19 cellular contexts compared by ENCODE assay signal in the genomic region with DNA sequence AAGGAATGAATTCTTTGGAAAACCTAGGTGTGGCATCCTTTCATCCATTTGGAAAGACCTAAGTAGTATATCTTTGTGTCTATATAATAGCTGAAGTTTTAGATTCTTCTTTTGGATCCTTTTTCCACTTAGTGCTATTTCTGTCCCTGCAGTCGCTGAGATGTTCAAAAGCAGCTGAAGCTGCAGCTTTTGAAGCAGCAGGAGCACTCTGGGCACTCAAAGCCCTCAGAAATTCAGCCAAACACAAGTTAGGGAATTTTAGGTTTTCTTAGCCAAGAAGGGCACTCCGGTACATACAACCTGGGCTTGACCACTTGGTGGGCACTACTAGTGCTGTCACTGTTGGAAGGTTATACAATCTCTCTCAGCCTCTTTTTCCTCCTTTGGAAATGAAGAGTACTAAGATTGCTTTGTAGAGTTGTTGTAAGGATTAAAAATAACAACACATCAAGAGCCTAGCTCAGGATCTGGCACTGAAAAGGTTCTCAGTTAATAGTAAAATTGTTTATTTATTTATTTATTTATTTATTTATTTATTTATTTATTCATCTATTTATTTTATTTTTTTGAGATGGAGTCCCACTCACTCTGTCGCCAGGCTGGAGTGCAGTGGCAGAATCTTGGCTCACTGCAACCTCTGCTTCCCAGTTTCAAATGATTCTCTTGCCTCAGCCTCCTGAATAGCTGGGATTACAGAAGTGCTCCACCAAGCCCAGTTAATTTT.
A peak's percentile ranks its signal among the peaks of the same experiment; 100 is the strongest.
DNase-seq lines count a peak whose midpoint lies in the region; ATAC-seq and TF ChIP-seq lines count a peak whose summit lies in the region.
"Had no signal": no experiment of that assay in that cellular context is flagged by ENCODE, and none has a peak within 500 bp of the region (broad histone marks: within the 10 kb centered on the region; RNA-seq: fewer than 3 reads in every experiment).

No MANE protein-coding gene starts in this region.

- H3K27me3 ChIP-seq in Loucy (ENCODE audit: insufficient read depth, low read length, poor library complexity, severe bottlenecking), result no peaks in the 10 kb centered on the region
- H3K27me3 ChIP-seq: adrenal gland, uterus had no signal

- H3K27ac ChIP-seq in cingulate gyrus (ENCODE audit: low read depth, low read length), result peak overlapping the region; percentile 100
- H3K27ac ChIP-seq: adrenal gland, C4-2B, lower lobe of right lung, uterus had no signal

- H4K20me1 ChIP-seq in Loucy (ENCODE audit: insufficient read depth, low read length, poor library complexity, severe bottlenecking), result no peaks in the 10 kb centered on the region

- CTCF ChIA-PET in Calu3 (lab: Charles Lee), result interaction anchor here (1.5 kb wide), 1 partner anchor 13 kb away, joined by 4 read pairs; no protein-coding TSS in a partner anchor

- H3K4me3 ChIP-seq in Loucy (ENCODE audit: low read length, poor library complexity, severe bottlenecking), result no peak overlapping the region
- H3K4me3 ChIP-seq: adrenal gland, lower lobe of right lung, uterus had no signal

- intact Hi-C loops in Calu3 (cut with micrococcal nuclease; ENCODE audit: unreplicated experiment), result no loop called here

- H3K36me3 Mint-ChIP-seq in Calu3 (ENCODE audit: insufficient read depth, unreplicated experiment), result peaks cover 18% of the 10 kb centered on the region
- H3K36me3 Mint-ChIP-seq in osteocyte (ENCODE audit: unreplicated experiment), result no peaks in the 10 kb centered on the region
- peaks cover 4 to 12% of the 10 kb centered on the region in 2 donors for H3K36me3 Mint-ChIP-seq in stimulated activated naive B cell treated with anti-CD40 and anti-IgM and Interleukin-4, amounts not matched to agents 10 μg/mL and 1 μg/mL and 100 μg/mL, for 72 hours
- H3K36me3 Mint-ChIP-seq in activated naive CD4-positive, alpha-beta T cell treated with anti-CD3 and anti-CD28 coated beads, Interleukin-2, amount 50 U/mL, for 72 hours, result peaks cover 6 to 15% of the 10 kb centered on the region in 2 donors

- peaks cover 19% of the 10 kb centered on the region; the same call in 1 of the 2 replicates for H3K9me3 ChIP-seq in Loucy (ENCODE audit: insufficient read depth, low read depth, low read length)
- H3K9me3 ChIP-seq: lower lobe of right lung, uterus had no signal

- peaks cover 46% of the 10 kb centered on the region for H3K4me1 Mint-ChIP-seq in Calu3 (ENCODE audit: low read depth, unreplicated experiment)
- H3K4me1 Mint-ChIP-seq in osteocyte (ENCODE audit: unreplicated experiment), result peaks cover 10% of the 10 kb centered on the region
- peaks cover 14 to 21% of the 10 kb centered on the region in 2 donors for H3K4me1 Mint-ChIP-seq in stimulated activated naive B cell treated with anti-CD40 and anti-IgM and Interleukin-4, amounts not matched to agents 10 μg/mL and 1 μg/mL and 100 μg/mL, for 72 hours

- H3F3A ChIP-seq in Loucy (ENCODE audit: low read depth), result no peaks in the 10 kb centered on the region

- H3K9me2 ChIP-seq in Loucy (replicated peaks; ENCODE audit: low read depth, low read length), result no peaks in the 10 kb centered on the region

- H2AFZ ChIP-seq in Loucy (ENCODE audit: low read length), result peak overlapping the region; percentile 14; the same call in 1 of the 2 replicates

- no peak for TF ChIP-seq CTCF in Calu3 (IDR thresholded peaks at IDR 0.05; ENCODE audit: unreplicated experiment)
- TF ChIP-seq CTCF in Loucy (conservative IDR thresholded peaks at IDR 0.05; ENCODE audit: low read length), result no peak
- no peak for TF ChIP-seq CTCF in osteocyte (IDR thresholded peaks at IDR 0.05)

- H3K4me2 ChIP-seq in Loucy (ENCODE audit: low read depth, low read length, poor library complexity, severe bottlenecking), result no peak overlapping the region

- H3K4me3 Mint-ChIP-seq in Calu3 (ENCODE audit: low read depth, unreplicated experiment), result no peak overlapping the region
- H3K4me3 Mint-ChIP-seq in osteocyte (ENCODE audit: unreplicated experiment), result no peak overlapping the region
- no peak overlapping the region for H3K4me3 Mint-ChIP-seq in stimulated activated naive B cell treated with anti-CD40 and anti-IgM and Interleukin-4, amounts not matched to agents 10 μg/mL and 1 μg/mL and 100 μg/mL, for 72 hours

- H3K9me3 Mint-ChIP-seq in Calu3 (ENCODE audit: low read depth, unreplicated experiment) (peaks cover 13% of the 10 kb centered on the region), osteocyte (ENCODE audit: unreplicated experiment) (peaks cover 17% of the 10 kb centered on the region)
- H3K9me3 Mint-ChIP-seq in stimulated activated naive B cell treated with anti-CD40 and anti-IgM and Interleukin-4, amounts not matched to agents 10 μg/mL and 1 μg/mL and 100 μg/mL, for 72 hours, result peaks cover 16% of the 10 kb centered on the region in 2 donors
- H3K9me3 Mint-ChIP-seq in activated naive CD4-positive, alpha-beta T cell treated with anti-CD3 and anti-CD28 coated beads, Interleukin-2, amount 50 U/mL, for 72 hours, result peaks cover 0 to 22% of the 10 kb centered on the region in 2 donors

- no peaks in the 10 kb centered on the region for H3K27me3 Mint-ChIP-seq in Calu3 (ENCODE audit: unreplicated experiment)
- H3K27me3 Mint-ChIP-seq in osteocyte (ENCODE audit: unreplicated experiment), result no peaks in the 10 kb centered on the region
- H3K27me3 Mint-ChIP-seq in stimulated activated naive B cell treated with anti-CD40 and anti-IgM and Interleukin-4, amounts not matched to agents 10 μg/mL and 1 μg/mL and 100 μg/mL, for 72 hours, result peaks cover 7 to 12% of the 10 kb centered on the region in 2 donors

- no peak for ATAC-seq in stimulated activated naive B cell treated with anti-CD40 and anti-IgM and Interleukin-4, amounts not matched to agents 10 μg/mL and 1 μg/mL and 100 μg/mL, for 72 hours (replicated peaks)
- ATAC-seq in activated naive CD4-positive, alpha-beta T cell treated with anti-CD3 and anti-CD28 coated beads, Interleukin-2, amount 50 U/mL, for 72 hours, result no peak
- ATAC-seq: lower lobe of right lung had no signal

- no peaks in the 10 kb centered on the region for H3K36me3 ChIP-seq in Loucy (ENCODE audit: insufficient read depth, low read length)
- H3K36me3 ChIP-seq: adrenal gland, lower lobe of right lung, uterus had no signal

- peaks cover 14% of the 10 kb centered on the region for H3K4me1 ChIP-seq in Loucy (ENCODE audit: insufficient read depth, low read length, poor library complexity, severe bottlenecking)
- H3K4me1 ChIP-seq: adrenal gland, lower lobe of right lung, uterus had no signal

- BruUV-seq in Calu3 (replicated peaks; lab: Mats Ljungman, UMichigan), result no TSS peak

- H3K27ac Mint-ChIP-seq in Calu3 (ENCODE audit: unreplicated experiment) (peak overlapping the region; percentile 80), osteocyte (ENCODE audit: unreplicated experiment) (no peak overlapping the region)
- no peak overlapping the region for H3K27ac Mint-ChIP-seq in stimulated activated naive B cell treated with anti-CD40 and anti-IgM and Interleukin-4, amounts not matched to agents 10 μg/mL and 1 μg/mL and 100 μg/mL, for 72 hours
- H3K27ac Mint-ChIP-seq in activated naive CD4-positive, alpha-beta T cell treated with anti-CD3 and anti-CD28 coated beads, Interleukin-2, amount 50 U/mL, for 72 hours, result no peak overlapping the region

- DNase-seq in Calu3, result no peak
- DNase-seq in osteocyte (ENCODE audit: extremely low spot score, unreplicated experiment), result peak; percentile 17
- no peak for DNase-seq in NCI-H2107 (lab: John Stamatoyannopoulos, UW)
- no peak for DNase-seq in activated T-cell treated with anti-CD3 and anti-CD28 coated beads, Interleukin-2, amount 50 U/mL, for 1 hour
- DNase-seq in stimulated activated naive B cell treated with anti-CD40 and anti-IgM and Interleukin-4, amounts not matched to agents 10 μg/mL and 1 μg/mL and 100 μg/mL, for 72 hours, result no peak
- no peak for DNase-seq in activated naive CD4-positive, alpha-beta T cell treated with anti-CD3 and anti-CD28 coated beads, Interleukin-2, amount 50 U/mL, for 72 hours (ENCODE audit: low spot score in 2 of 2)
- DNase-seq: activated CD4-positive, alpha-beta T cell treated with anti-CD3 and anti-CD28 coated beads, Interleukin-2, amount 50 U/mL, for 48 hours; activated CD4-positive, CD25-positive, alpha-beta regulatory T cell; activated gamma-delta T cell; adrenal gland; GOT3; lower lobe of right lung; NCI-H1105 treated with DMSO at 0.1 percent for 48 hours; NCI-H524 treated with DMSO at 0.1 percent for 48 hours; stimulated activated CD4-positive, alpha-beta T cell treated with anti-CD3 and anti-CD28 coated beads, Interleukin-12 subunit alpha, Interleukin-12 subunit beta, amount 100 ng/mL, for 4 hours; uterus had no signal

- H3K9ac ChIP-seq in Loucy (ENCODE audit: low read depth, low read length, poor library complexity, severe bottlenecking), result no peak overlapping the region

- H3K79me2 ChIP-seq in Loucy (ENCODE audit: insufficient read depth, low read length), result no peaks in the 10 kb centered on the region
